In the genomic region with DNA sequence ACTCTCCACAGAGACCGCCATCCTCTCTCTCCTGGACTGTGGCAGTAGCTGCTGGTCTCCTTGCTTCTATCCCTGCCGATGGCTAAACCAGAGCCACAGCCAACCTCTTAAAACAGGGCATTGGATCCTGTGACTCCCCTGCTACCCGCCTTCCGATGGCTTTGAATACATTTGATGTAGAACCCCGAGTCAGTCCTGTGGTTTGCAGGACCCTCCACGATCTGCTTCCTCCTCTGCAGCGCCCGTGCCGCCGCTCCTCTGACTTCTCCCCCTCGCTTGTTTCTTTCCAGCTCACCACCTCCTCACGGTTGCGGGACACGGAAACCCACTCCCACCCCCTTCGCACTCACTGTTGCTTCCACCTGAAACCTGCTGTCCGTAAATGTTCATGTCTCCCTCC, we compare ENCODE assay signal across 22 cellular contexts.
DNase-seq lines count a peak whose midpoint lies in the region; ATAC-seq and TF ChIP-seq lines count a peak whose summit lies in the region.
"Had no signal": no experiment of that assay in that cellular context is flagged by ENCODE, and none has a peak within 500 bp of the region (broad histone marks: within the 10 kb centered on the region; RNA-seq: fewer than 3 reads in every experiment).

No MANE protein-coding gene starts in this region.

- H3K4me3 Mint-ChIP-seq in dendritic cell treated with granulocyte-macrophage colony-stimulating factor and Interleukin-4, amounts not matched to agents 40 ng/mL and 50 ng/mL, for 4 days: no peak overlapping the region
- H3K4me3 Mint-ChIP-seq in natural killer cell: peak overlapping the region; percentile 90
- H3K4me3 Mint-ChIP-seq: neural crest cell had no signal

- in situ Hi-C loops in GM13977 (cut with MboI; ENCODE audit: low pct_unique_long_range_greater_than_20kb, low sequenced_read_pairs, unreplicated experiment): no loop called here

- H3K9me3 Mint-ChIP-seq in dendritic cell treated with granulocyte-macrophage colony-stimulating factor and Interleukin-4, amounts not matched to agents 40 ng/mL and 50 ng/mL, for 4 days: peaks cover 11% of the 10 kb centered on the region
- no peaks in the 10 kb centered on the region for H3K9me3 Mint-ChIP-seq in natural killer cell
- H3K9me3 Mint-ChIP-seq: neural crest cell had no signal

- TF ChIP-seq CTCF in right atrium auricular region (IDR thresholded peaks at IDR 0.05) (no peak), natural killer cell (IDR thresholded peaks at IDR 0.05) (no peak), GM13977 (IDR thresholded peaks at IDR 0.05; ENCODE audit: extremely low read depth, insufficient read depth, missing control alignments) (no peak)

- H3K27me3 Mint-ChIP-seq in dendritic cell treated with granulocyte-macrophage colony-stimulating factor and Interleukin-4, amounts not matched to agents 40 ng/mL and 50 ng/mL, for 4 days: peaks cover 10% of the 10 kb centered on the region
- no peaks in the 10 kb centered on the region for H3K27me3 Mint-ChIP-seq in natural killer cell (ENCODE audit: low read depth in 2 of 2)

- no peaks in the 10 kb centered on the region for H3K36me3 ChIP-seq in right atrium auricular region
- H3K36me3 ChIP-seq in aorta (ENCODE audit: control insufficient read depth in 1 of 2, insufficient read depth in 2 of 2, low read length in 1 of 2): no peaks in the 10 kb centered on the region
- H3K36me3 ChIP-seq: uterus had no signal

- ATAC-seq in left ventricle myocardium superior: no peak
- peak in 2 of 3 donors; percentile 30 to 39 for ATAC-seq in natural killer cell
- no peak for ATAC-seq in aorta (ENCODE audit: low FRiP score)
- ATAC-seq in HG03342 (IDR thresholded peaks at IDR 0.05; ENCODE audit: unreplicated experiment): no peak
- ATAC-seq: A549 had no signal

- H3K4me3 ChIP-seq in right atrium auricular region: no peak overlapping the region
- no peak overlapping the region for H3K4me3 ChIP-seq in aorta (ENCODE audit: low read length in 2 of 2)
- H3K4me3 ChIP-seq: A549, K562, uterus had no signal

- H3K27me3 ChIP-seq in right atrium auricular region (no peaks in the 10 kb centered on the region), aorta (ENCODE audit: control insufficient read depth in 1 of 2, insufficient read depth in 2 of 2, low read length in 1 of 2) (no peaks in the 10 kb centered on the region)
- H3K27me3 ChIP-seq: uterus had no signal

- H3K4me1 ChIP-seq in right atrium auricular region (peaks cover 0 to 95% of the 10 kb centered on the region in 2 donors), aorta (ENCODE audit: control insufficient read depth in 1 of 2, insufficient read depth in 2 of 2, low read length in 2 of 2) (peaks cover 7 to 9% of the 10 kb centered on the region in 2 donors)

- H3K36me3 Mint-ChIP-seq in dendritic cell treated with granulocyte-macrophage colony-stimulating factor and Interleukin-4, amounts not matched to agents 40 ng/mL and 50 ng/mL, for 4 days (ENCODE audit: low read depth): peaks cover 67% of the 10 kb centered on the region
- H3K36me3 Mint-ChIP-seq in natural killer cell: no peaks in the 10 kb centered on the region

- peaks cover 57% of the 10 kb centered on the region for H3K4me1 Mint-ChIP-seq in dendritic cell treated with granulocyte-macrophage colony-stimulating factor and Interleukin-4, amounts not matched to agents 40 ng/mL and 50 ng/mL, for 4 days (ENCODE audit: low read depth)
- H3K4me1 Mint-ChIP-seq in natural killer cell: peaks cover 90 to 91% of the 10 kb centered on the region in 2 donors

- H3K9me3 ChIP-seq in right atrium auricular region (no peaks in the 10 kb centered on the region), aorta (ENCODE audit: control insufficient read depth, low read length) (no peaks in the 10 kb centered on the region)
- H3K9me3 ChIP-seq: A549, uterus had no signal

- DNase-seq in right atrium auricular region (ENCODE audit: low spot score) (no peak), left ventricle myocardium superior (no peak), natural killer cell (no peak), NCI-H2107 (lab: John Stamatoyannopoulos, UW) (no peak), GM13977 (ENCODE audit: low spot score) (no peak), aorta (no peak)
- DNase-seq: DMS 273 treated with DMSO at 0.1 percent for 48 hours, foreskin melanocyte, kidney glomerular epithelial cell, MM.1S, NCI-H1436 treated with DMSO at 0.1 percent for 48 hours, NCI-H2171, NCI-H526, small intestine, SW 1271, uterus had no signal

- 96 to 99% methylated on average over 16 of the region's 16 CpGs for WGBS in aorta, 2 donors

- peak overlapping the region; percentile 47 for H3K27ac Mint-ChIP-seq in dendritic cell treated with granulocyte-macrophage colony-stimulating factor and Interleukin-4, amounts not matched to agents 40 ng/mL and 50 ng/mL, for 4 days
- peak overlapping the region; percentile 92 to 98 for H3K27ac Mint-ChIP-seq in natural killer cell
- H3K27ac Mint-ChIP-seq: progenitor cell of endocrine pancreas had no signal

- H3K27ac ChIP-seq in right atrium auricular region (peak overlapping the region; percentile 78 to 91), aorta (ENCODE audit: low read depth in 1 of 2, low read length in 2 of 2) (no peak overlapping the region)
- H3K27ac ChIP-seq: A549 had no signal

- intact Hi-C loops in left ventricle myocardium superior (cut with micrococcal nuclease): no loop called here
- intact Hi-C loops in dendritic cell treated with granulocyte-macrophage colony-stimulating factor and Interleukin-4, amounts not matched to agents 40 ng/mL and 50 ng/mL, for 4 days (cut with micrococcal nuclease): no loop called here
- intact Hi-C loops in natural killer cell (cut with micrococcal nuclease): no loop called here
- intact Hi-C loops in aorta (cut with DNase I): no loop called here

Comparison
In these comparisons a context has a peak if more than half of its experiments do, and no peak if none do; other contexts are left out.
1. H3K27ac ChIP-seq: peak in right atrium auricular region (2 of 2); none in aorta (0 of 2).
2. ATAC-seq: peak in natural killer cell (2 of 3); none in left ventricle myocardium superior (single experiment), aorta (single experiment) and HG03342 (single experiment).